ENCODE assay signal across 8 cellular contexts in genomic region chr17:8222630-8223355, GRCh38. TPM values are rescaled to one million over a fixed set of nuclear protein-coding genes. Genes with fewer than 3 reads are reported as not detected.
DNase-seq lines count a peak whose midpoint lies in the region; ATAC-seq and TF ChIP-seq lines count a peak whose summit lies in the region.

No MANE protein-coding gene starts in this region.

- WGBS in liver = under 1% methylated on average over 49 of the region's 49 CpGs

- peak overlapping the region; percentile 82 to 93 for H3K27ac ChIP-seq in liver (ENCODE audit: low read depth in 1 of 2, low read length in 2 of 2)

- no peaks in the 10 kb centered on the region for H3K9me3 ChIP-seq in liver (ENCODE audit: control insufficient read depth in 4 of 4, low read length in 3 of 4)

- peak overlapping the region; percentile 32 to 91 for H3K9ac ChIP-seq in liver (ENCODE audit: low read depth in 1 of 2, low read length in 2 of 2)

- DNase-seq in AG20443 (ENCODE audit: low spot score) (peak; percentile 84), NCI-H524 (lab: John Stamatoyannopoulos, UW) (peak; percentile 70 to 78), dedifferentiated amniotic fluid mesenchymal stem cell (ENCODE audit: extremely low spot score) (peak; percentile 93)
- DNase-seq in activated CD4-positive, alpha-beta T cell treated with anti-CD3 and anti-CD28 coated beads, Interleukin-2, amount 50 U/mL, for 1 hour = peak; percentile 88
- peak; percentile 92 for DNase-seq in stimulated activated CD4-positive, alpha-beta T cell treated with anti-CD3 and anti-CD28 coated beads, Interleukin-2, amount 100 ng/mL, for 48 hours

- TF ChIP-seq CTCF in liver (IDR thresholded peaks at IDR 0.05; ENCODE audit: low read depth, low read length, missing input control) = no peak

- H3K36me3 ChIP-seq in liver (ENCODE audit: control insufficient read depth in 4 of 4, insufficient read depth in 3 of 4, low read depth in 1 of 4, low read length in 3 of 4) = peaks cover 0 to 8% (median 5%) of the 10 kb centered on the region in 4 donors

- peak overlapping the region; percentile 60 to 77 (median 67) for H3K4me3 ChIP-seq in liver (ENCODE audit: low read depth in 1 of 3, low read length in 3 of 3)

- H3K4me1 ChIP-seq in liver (ENCODE audit: control insufficient read depth in 4 of 4, insufficient read depth in 4 of 4, low read length in 3 of 4) = peaks cover 4 to 25% (median 15%) of the 10 kb centered on the region in 4 donors

- peak; percentile 44 for ATAC-seq in GM19035 (IDR thresholded peaks at IDR 0.05; ENCODE audit: unreplicated experiment)
- ATAC-seq in HG03378 (IDR thresholded peaks at IDR 0.05; ENCODE audit: unreplicated experiment) = peak; percentile 34

- no peaks in the 10 kb centered on the region for H3K27me3 ChIP-seq in liver (ENCODE audit: control insufficient read depth in 4 of 4, insufficient read depth in 4 of 4, low read length in 3 of 4)

- no peak for TF ChIP-seq RAD21 in liver (IDR thresholded peaks at IDR 0.05)

TF ChIP-seq in liver, 16 proteins besides CTCF, POLR2A, EP300 and RAD21:
- TF ChIP-seq YY1 (IDR thresholded peaks at IDR 0.05) (peak; percentile 74), FOXA1 (IDR thresholded peaks at IDR 0.05) (no peak), HNF4G (IDR thresholded peaks at IDR 0.05) (no peak), FOXA2 (IDR thresholded peaks at IDR 0.05) (no peak), RXRA (IDR thresholded peaks at IDR 0.05) (peak; percentile 25 to 49), ZBTB33 (IDR thresholded peaks at IDR 0.05) (no peak), NR2F2 (IDR thresholded peaks at IDR 0.05) (no peak), MAX (IDR thresholded peaks at IDR 0.05) (peak; percentile 62), TAF1 (conservative IDR thresholded peaks at IDR 0.05) (peak; percentile 19), HNF4A (conservative IDR thresholded peaks at IDR 0.05) (peak in 1 of 2 donors; percentile 12), EGR1 (IDR thresholded peaks at IDR 0.05; ENCODE audit: low read depth in 2 of 2) (peak; percentile 93 to 99), JUND (IDR thresholded peaks at IDR 0.05) (peak in 1 of 2 donors; percentile 14), GABPA (IDR thresholded peaks at IDR 0.05 in 1 of 2, conservative IDR thresholded peaks at IDR 0.05 in 1 of 2) (peak; percentile 56 to 90), SP1 (IDR thresholded peaks at IDR 0.05) (peak; percentile 67)
- TF ChIP-seq, protein P1, sequence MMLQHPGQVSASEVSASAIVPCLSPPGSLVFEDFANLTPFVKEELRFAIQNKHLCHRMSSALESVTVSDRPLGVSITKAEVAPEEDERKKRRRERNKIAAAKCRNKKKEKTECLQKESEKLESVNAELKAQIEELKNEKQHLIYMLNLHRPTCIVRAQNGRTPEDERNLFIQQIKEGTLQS (IDR thresholded peaks at IDR 0.05) = peak; percentile 96
- TF ChIP-seq, protein P2, sequence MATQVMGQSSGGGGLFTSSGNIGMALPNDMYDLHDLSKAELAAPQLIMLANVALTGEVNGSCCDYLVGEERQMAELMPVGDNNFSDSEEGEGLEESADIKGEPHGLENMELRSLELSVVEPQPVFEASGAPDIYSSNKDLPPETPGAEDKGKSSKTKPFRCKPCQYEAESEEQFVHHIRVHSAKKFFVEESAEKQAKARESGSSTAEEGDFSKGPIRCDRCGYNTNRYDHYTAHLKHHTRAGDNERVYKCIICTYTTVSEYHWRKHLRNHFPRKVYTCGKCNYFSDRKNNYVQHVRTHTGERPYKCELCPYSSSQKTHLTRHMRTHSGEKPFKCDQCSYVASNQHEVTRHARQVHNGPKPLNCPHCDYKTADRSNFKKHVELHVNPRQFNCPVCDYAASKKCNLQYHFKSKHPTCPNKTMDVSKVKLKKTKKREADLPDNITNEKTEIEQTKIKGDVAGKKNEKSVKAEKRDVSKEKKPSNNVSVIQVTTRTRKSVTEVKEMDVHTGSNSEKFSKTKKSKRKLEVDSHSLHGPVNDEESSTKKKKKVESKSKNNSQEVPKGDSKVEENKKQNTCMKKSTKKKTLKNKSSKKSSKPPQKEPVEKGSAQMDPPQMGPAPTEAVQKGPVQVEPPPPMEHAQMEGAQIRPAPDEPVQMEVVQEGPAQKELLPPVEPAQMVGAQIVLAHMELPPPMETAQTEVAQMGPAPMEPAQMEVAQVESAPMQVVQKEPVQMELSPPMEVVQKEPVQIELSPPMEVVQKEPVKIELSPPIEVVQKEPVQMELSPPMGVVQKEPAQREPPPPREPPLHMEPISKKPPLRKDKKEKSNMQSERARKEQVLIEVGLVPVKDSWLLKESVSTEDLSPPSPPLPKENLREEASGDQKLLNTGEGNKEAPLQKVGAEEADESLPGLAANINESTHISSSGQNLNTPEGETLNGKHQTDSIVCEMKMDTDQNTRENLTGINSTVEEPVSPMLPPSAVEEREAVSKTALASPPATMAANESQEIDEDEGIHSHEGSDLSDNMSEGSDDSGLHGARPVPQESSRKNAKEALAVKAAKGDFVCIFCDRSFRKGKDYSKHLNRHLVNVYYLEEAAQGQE (IDR thresholded peaks at IDR 0.05) = no peak

RNA-seq across cellular contexts. Expression of gene AURKB, which starts 12.4 kb away (rescaled TPM):
- total RNA-seq in liver = 10 to 100 TPM in 1 of 2 donors, under 1 TPM in 1; 0.42 to 25.9 TPM
- 1 to 10 TPM; 1.8 to 4.3 TPM for polyA plus RNA-seq in liver

RNA-seq across cellular contexts. Expression of gene CTC1, which starts 25.1 kb away (rescaled TPM):
- total RNA-seq in liver = 10 to 100 TPM in 1 of 2 donors, 1 to 10 TPM in 1; 5.9 to 10.0 TPM
- polyA plus RNA-seq in liver = 1 to 10 TPM; 5.5 to 9.3 TPM

RNA-seq across cellular contexts. Expression of gene PFAS, which starts 26.3 kb away (rescaled TPM):
- total RNA-seq in liver = 10 to 100 TPM; 13.7 to 18.5 TPM
- 1 to 10 TPM; 6.0 to 7.9 TPM for polyA plus RNA-seq in liver

RNA-seq across cellular contexts. Expression of gene BORCS6, which starts 32.8 kb away (rescaled TPM):
- 1 to 10 TPM; 5.1 to 6.8 TPM for total RNA-seq in liver
- 1 to 10 TPM; 4.1 to 6.4 TPM for polyA plus RNA-seq in liver

RNA-seq across cellular contexts. Expression of gene TMEM107, which starts 46.6 kb away (rescaled TPM):
- 1 to 10 TPM; 4.5 to 8.4 TPM for total RNA-seq in liver
- polyA plus RNA-seq in liver = 1 to 10 TPM; 3.0 to 3.9 TPM

Comparison
In these comparisons a context has a peak if more than half of its experiments do, and no peak if none do; other contexts are left out.
1. Peak in every context shown above with its lines: DNase-seq, ATAC-seq, H3K4me3 ChIP-seq and H3K27ac ChIP-seq.